ENCODE assay signal across 8 cellular contexts in the genomic region with DNA sequence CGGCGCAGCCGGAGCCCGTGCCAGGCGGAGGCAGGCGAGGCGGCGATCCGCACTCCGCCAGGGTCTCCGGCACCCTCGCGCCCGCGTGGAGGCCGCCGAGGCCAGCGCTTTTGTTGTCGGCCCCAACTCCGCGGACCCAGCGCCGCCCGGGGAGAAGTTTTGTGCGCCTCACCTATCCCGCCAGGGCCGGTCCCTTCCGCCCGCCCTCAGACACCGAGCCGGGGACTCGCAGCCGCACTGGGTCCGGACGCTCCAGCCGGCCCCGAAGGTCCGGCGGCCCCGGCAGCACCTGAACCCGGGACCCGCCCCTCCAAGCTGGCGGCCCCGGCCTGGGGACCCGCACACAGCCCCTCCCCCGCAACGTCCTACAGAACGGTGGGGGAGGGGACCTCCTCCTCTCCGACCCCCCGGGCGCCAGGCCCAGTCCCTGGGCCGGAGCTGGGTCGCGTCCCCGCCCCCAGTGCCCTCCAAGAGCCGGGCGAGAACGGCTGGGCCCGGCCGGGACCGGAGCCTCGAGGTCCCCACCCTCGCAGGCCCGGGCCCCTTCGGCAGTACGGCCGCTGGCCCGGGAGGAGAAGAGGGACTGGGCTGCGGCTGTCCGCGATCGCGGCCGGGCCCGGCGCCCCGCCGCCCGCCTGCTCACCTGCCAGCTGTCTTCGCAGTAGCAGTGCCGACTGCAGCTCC. TPM values are rescaled to one million over a fixed set of nuclear protein-coding genes. Genes with fewer than 3 reads are reported as not detected.
DNase-seq lines count a peak whose midpoint lies in the region; ATAC-seq and TF ChIP-seq lines count a peak whose summit lies in the region.

No MANE protein-coding gene starts in this region.

- H3K36me3 ChIP-seq in parathyroid adenoma (ENCODE audit: control insufficient read depth, insufficient read depth, low read length) = no peaks in the 10 kb centered on the region

- H3K27me3 ChIP-seq in parathyroid adenoma (ENCODE audit: control insufficient read depth, insufficient read depth, low read length) = no peaks in the 10 kb centered on the region

- H3K4me3 ChIP-seq in LNCaP clone FGC (ENCODE audit: low read depth, low read length) (peak overlapping the region; percentile 93), parathyroid adenoma (ENCODE audit: low read depth, low read length) (peak overlapping the region; percentile 90)

- peak; percentile 19 for ATAC-seq in GM21723 (IDR thresholded peaks at IDR 0.05; ENCODE audit: unreplicated experiment)

- H3K36me3 Mint-ChIP-seq in activated T-helper 1 cell treated with anti-CD3 and anti-CD28 coated beads, Interleukin-12 subunit alpha, Interleukin-12 subunit beta, Interleukin-2, Interleukin-4 antibody, amounts not matched to agents 30 ng/mL and 10 ng/mL and 1 ng/mL, durations not matched to agents 14 hours and 24 hours and 36 hours (ENCODE audit: low read depth) = peaks cover 15% of the 10 kb centered on the region

- H3K27ac Mint-ChIP-seq in activated T-helper 1 cell treated with anti-CD3 and anti-CD28 coated beads, Interleukin-12 subunit alpha, Interleukin-12 subunit beta, Interleukin-2, Interleukin-4 antibody, amounts not matched to agents 30 ng/mL and 10 ng/mL and 1 ng/mL, durations not matched to agents 14 hours and 24 hours and 36 hours = no peak overlapping the region

- H3K9me3 Mint-ChIP-seq in activated T-helper 1 cell treated with anti-CD3 and anti-CD28 coated beads, Interleukin-12 subunit alpha, Interleukin-12 subunit beta, Interleukin-2, Interleukin-4 antibody, amounts not matched to agents 30 ng/mL and 10 ng/mL and 1 ng/mL, durations not matched to agents 14 hours and 24 hours and 36 hours = no peaks in the 10 kb centered on the region

- peak overlapping the region; percentile 72 for H3K4me3 Mint-ChIP-seq in activated T-helper 1 cell treated with anti-CD3 and anti-CD28 coated beads, Interleukin-12 subunit alpha, Interleukin-12 subunit beta, Interleukin-2, Interleukin-4 antibody, amounts not matched to agents 30 ng/mL and 10 ng/mL and 1 ng/mL, durations not matched to agents 14 hours and 24 hours and 36 hours

- H3K27ac ChIP-seq in parathyroid adenoma = peak overlapping the region; percentile 87

- intact Hi-C loops in activated T-helper 1 cell treated with anti-CD3 and anti-CD28 coated beads, Interleukin-12 subunit alpha, Interleukin-12 subunit beta, Interleukin-2, Interleukin-4 antibody, amounts not matched to agents 30 ng/mL and 10 ng/mL and 1 ng/mL, durations not matched to agents 14 hours and 24 hours and 36 hours (cut with micrococcal nuclease) = loop anchor here (1.0 to 10.0 kb wide), 11 partner anchors 10 to 577 kb away; a partner anchor contains a TSS
- intact Hi-C loops in head of caudate nucleus (cut with DNase I) = no loop called here

- DNase-seq in ELR (ENCODE audit: low read depth) = peak; percentile 39
- no peak for DNase-seq in LNCaP clone FGC (ENCODE audit: low read depth)
- DNase-seq in activated T-helper 1 cell treated with anti-CD3 and anti-CD28 coated beads, Interleukin-12 subunit alpha, Interleukin-12 subunit beta, Interleukin-2, Interleukin-4 antibody, amounts not matched to agents 30 ng/mL and 10 ng/mL and 1 ng/mL, durations not matched to agents 14 hours and 24 hours and 36 hours (ENCODE audit: low spot score) = peak; percentile 31
- peak in 24 of 42 donors; percentile 5 to 59 (median 20) for DNase-seq in head of caudate nucleus
- DNase-seq in NCI-H1694 (lab: John Stamatoyannopoulos, UW) = no peak
- no peak for DNase-seq in NCI-H1436 treated with DMSO at 0.1 percent for 48 hours (lab: John Stamatoyannopoulos, UW)

- no peaks in the 10 kb centered on the region for H3K4me1 ChIP-seq in parathyroid adenoma

- no peaks in the 10 kb centered on the region for H3K27me3 Mint-ChIP-seq in activated T-helper 1 cell treated with anti-CD3 and anti-CD28 coated beads, Interleukin-12 subunit alpha, Interleukin-12 subunit beta, Interleukin-2, Interleukin-4 antibody, amounts not matched to agents 30 ng/mL and 10 ng/mL and 1 ng/mL, durations not matched to agents 14 hours and 24 hours and 36 hours (ENCODE audit: insufficient read depth)

- H3K79me2 ChIP-seq in parathyroid adenoma = peaks cover 15% of the 10 kb centered on the region

- peak overlapping the region; percentile 57 for H3K4me2 ChIP-seq in parathyroid adenoma (ENCODE audit: low read length)

- H3K4me1 Mint-ChIP-seq in activated T-helper 1 cell treated with anti-CD3 and anti-CD28 coated beads, Interleukin-12 subunit alpha, Interleukin-12 subunit beta, Interleukin-2, Interleukin-4 antibody, amounts not matched to agents 30 ng/mL and 10 ng/mL and 1 ng/mL, durations not matched to agents 14 hours and 24 hours and 36 hours (ENCODE audit: low read depth) = peaks cover 30% of the 10 kb centered on the region

- no peaks in the 10 kb centered on the region for H3K9me3 ChIP-seq in parathyroid adenoma (ENCODE audit: control insufficient read depth, low read length)

- peak overlapping the region; percentile 63 for H2AFZ ChIP-seq in parathyroid adenoma

- H3K9ac ChIP-seq in parathyroid adenoma = peak overlapping the region; percentile 87

- TF ChIP-seq CTCF in LNCaP clone FGC (IDR thresholded peaks at IDR 0.05; ENCODE audit: control insufficient read depth, extremely low read depth, insufficient read depth) = no peak
- TF ChIP-seq CTCF in parathyroid adenoma (IDR thresholded peaks at IDR 0.05) = no peak

RNA-seq across cellular contexts. Expression of a gene that starts 0.7 kb away (rescaled TPM):
- total RNA-seq in activated T-helper 1 cell treated with anti-CD3 and anti-CD28 coated beads, Interleukin-12 subunit alpha, Interleukin-12 subunit beta, Interleukin-2, Interleukin-4 antibody, amounts not matched to agents 30 ng/mL and 10 ng/mL and 1 ng/mL, durations not matched to agents 14 hours and 24 hours and 36 hours = 80.3 and 87.3 TPM in 2 replicates

Comparison
In these comparisons a context has a peak if more than half of its experiments do, and no peak if none do; other contexts are left out.
1. DNase-seq: peak in ELR (single experiment), activated T-helper 1 cell treated with anti-CD3 and anti-CD28 coated beads, Interleukin-12 subunit alpha, Interleukin-12 subunit beta, Interleukin-2, Interleukin-4 antibody, amounts not matched to agents 30 ng/mL and 10 ng/mL and 1 ng/mL, durations not matched to agents 14 hours and 24 hours and 36 hours (single experiment) and head of caudate nucleus (24 of 42); none in LNCaP clone FGC (single experiment), NCI-H1694 (single experiment) and NCI-H1436 treated with DMSO at 0.1 percent for 48 hours (single experiment).